Comparison of ENCODE assay signal across 8 cellular contexts in genomic region chr20:36951977-36952738, GRCh38. TPM values are rescaled to one million over a fixed set of nuclear protein-coding genes. Genes with fewer than 3 reads are reported as not detected.
DNase-seq lines count a peak whose midpoint lies in the region; ATAC-seq and TF ChIP-seq lines count a peak whose summit lies in the region.

No MANE protein-coding gene starts in this region.

- TF ChIP-seq CTCF in HEK293 (tag by site-specific recombination; IDR thresholded peaks at IDR 0.05), result no peak
- TF ChIP-seq CTCF in WI38 (IDR thresholded peaks at IDR 0.05; ENCODE audit: low read depth, low read length), result no peak
- TF ChIP-seq CTCF in hepatocyte (IDR thresholded peaks at IDR 0.05; ENCODE audit: poor library complexity), result no peak
- TF ChIP-seq CTCF in spleen (IDR thresholded peaks at IDR 0.05 in 8 of 11, conservative IDR thresholded peaks at IDR 0.05 in 3 of 11), result no peak

- no peaks in the 10 kb centered on the region for H4K20me1 ChIP-seq in hepatocyte (ENCODE audit: insufficient read depth, poor library complexity, severe bottlenecking)

- WGBS in hepatocyte (ENCODE audit: low lambda C conversion rate, missing lambda C conversion rate), result 36% methylated on average over 11 of the region's 11 CpGs
- WGBS in spleen, 5 donors, result 33 to 41% (median 38%) methylated on average over 11 of the region's 11 CpGs

- H3K4me1 ChIP-seq in HEK293 (ENCODE audit: control insufficient read depth, insufficient read depth, low read length), result peaks cover 4% of the 10 kb centered on the region
- peaks cover 6% of the 10 kb centered on the region for H3K4me1 ChIP-seq in hepatocyte (ENCODE audit: insufficient read depth)
- peaks cover 18 to 83% (median 55%) of the 10 kb centered on the region in 6 donors for H3K4me1 ChIP-seq in spleen

- ATAC-seq in HG03571 (IDR thresholded peaks at IDR 0.05; ENCODE audit: unreplicated experiment) (no peak), HG03159 (IDR thresholded peaks at IDR 0.05; ENCODE audit: unreplicated experiment) (no peak), left lobe of liver (no peak)

- H3K79me2 ChIP-seq in hepatocyte, result peaks cover 16% of the 10 kb centered on the region

- H3K27ac ChIP-seq in HEK293 (ENCODE audit: extremely low read depth, low read depth, low read length), result no peak overlapping the region
- peak overlapping the region; percentile 39 for H3K27ac ChIP-seq in hepatocyte
- peak overlapping the region in 7 of 8 donors; percentile 86 to 98 (median 94) for H3K27ac ChIP-seq in spleen

- DNase-seq in hepatocyte (ENCODE audit: low spot score) (no peak), spleen (no peak), NCI-H1048 (lab: John Stamatoyannopoulos, UW) (no peak), left lobe of liver (ENCODE audit: low spot score) (no peak)

- H3K27me3 ChIP-seq in hepatocyte (no peaks in the 10 kb centered on the region), spleen (replicated peaks in 1 of 7) (no peaks in the 10 kb centered on the region)

- H3K4me2 ChIP-seq in hepatocyte, result peak overlapping the region; percentile 88

- CTCF ChIA-PET in HEK293 (lab: Yijun Ruan, JAX), result no interaction called here

- H3K4me3 ChIP-seq in HEK293 (ENCODE audit: low read depth, low read length) (peak overlapping the region; percentile 88), WI38 (ENCODE audit: low read depth, low read length) (peak overlapping the region; percentile 83), hepatocyte (peak overlapping the region; percentile 22), spleen (peak overlapping the region; percentile 24 to 100 (median 96))

- H3K9me2 ChIP-seq in hepatocyte (replicated peaks; ENCODE audit: insufficient read depth), result no peaks in the 10 kb centered on the region

- intact Hi-C loops in spleen (cut with DNase I; ENCODE audit: low total_unique reads), result no loop called here

- POLR2A ChIA-PET in HEK293 (lab: Yijun Ruan, JAX), result no interaction called here

- TF ChIP-seq POLR2A in spleen (IDR thresholded peaks at IDR 0.05), result no peak

- no peaks in the 10 kb centered on the region for H3K9me3 ChIP-seq in HEK293 (ENCODE audit: control insufficient read depth, insufficient read depth, low read depth, low read length)
- no peaks in the 10 kb centered on the region for H3K9me3 ChIP-seq in hepatocyte (ENCODE audit: low read depth)
- H3K9me3 ChIP-seq in spleen, result no peaks in the 10 kb centered on the region

- no peaks in the 10 kb centered on the region for H3K36me3 ChIP-seq in HEK293 (ENCODE audit: control insufficient read depth in 2 of 2, insufficient read depth in 1 of 2, low read length in 2 of 2)
- H3K36me3 ChIP-seq in hepatocyte (replicated peaks; ENCODE audit: insufficient read depth, low read depth), result no peaks in the 10 kb centered on the region
- peaks cover 0 to 14% (median 0%) of the 10 kb centered on the region in 6 donors for H3K36me3 ChIP-seq in spleen

- peak overlapping the region; percentile 83 for H2AFZ ChIP-seq in hepatocyte

TF ChIP-seq in HEK293, 187 proteins besides CTCF, POLR2A, EP300 and RAD21 (continues in another document):
- TF ChIP-seq ZNF19 (tag by site-specific recombination; IDR thresholded peaks at IDR 0.05; ENCODE audit: low read depth) (no peak), ZBTB48 (tag by site-specific recombination; IDR thresholded peaks at IDR 0.05) (no peak), IKZF3 (tag by site-specific recombination; IDR thresholded peaks at IDR 0.05) (0 out of 2 replicates have a peak, but pooled peaks have one; percentile 47), ZNF513 (tag by site-specific recombination; IDR thresholded peaks at IDR 0.05) (no peak), ZNF654 (tag by site-specific recombination; IDR thresholded peaks at IDR 0.05; ENCODE audit: low read depth) (0 out of 2 replicates have a peak, but pooled peaks have one; percentile 6), ZNF776 (tag by site-specific recombination; IDR thresholded peaks at IDR 0.05; ENCODE audit: borderline replicate concordance) (no peak), ZNF2 (tag by site-specific recombination; IDR thresholded peaks at IDR 0.05) (no peak), ZNF555 (tag by site-specific recombination; conservative IDR thresholded peaks at IDR 0.05) (no peak), PRDM10 (tag by site-specific recombination; IDR thresholded peaks at IDR 0.05) (0 out of 2 replicates have a peak, but pooled peaks have one; percentile 11), ZBTB49 (tag by site-specific recombination; IDR thresholded peaks at IDR 0.05; ENCODE audit: low read depth) (no peak), ZNF621 (tag by site-specific recombination; IDR thresholded peaks at IDR 0.05) (no peak), ZNF341 (tag by site-specific recombination; IDR thresholded peaks at IDR 0.05; ENCODE audit: low read depth) (no peak), ZNF184 (tag by site-specific recombination; IDR thresholded peaks at IDR 0.05) (no peak), BCL6B (tag by site-specific recombination; IDR thresholded peaks at IDR 0.05) (no peak), KLF10 (tag by site-specific recombination; IDR thresholded peaks at IDR 0.05) (no peak), ZNF544 (tag by site-specific recombination; IDR thresholded peaks at IDR 0.05) (no peak), ZNF501 (tag by site-specific recombination; IDR thresholded peaks at IDR 0.05) (0 out of 2 replicates have a peak, but pooled peaks have one; percentile 16), ZNF670 (tag by site-specific recombination; IDR thresholded peaks at IDR 0.05; ENCODE audit: low read depth) (no peak), ZNF521 (tag by site-specific recombination; IDR thresholded peaks at IDR 0.05) (no peak)

RNA-seq across cellular contexts. Expression of gene SAMHD1, which starts 0.7 kb away (rescaled TPM):
- total RNA-seq in hepatocyte (28.3 and 29.5 TPM in 2 replicates), spleen (100 to 1,000 TPM; 173 to 238 (median 219) TPM), left lobe of liver (22.5 TPM)
- polyA plus RNA-seq in hepatocyte (20.6 and 27.0 TPM in 2 replicates), spleen (10 to 100 TPM; 52.3 to 88.7 (median 57.2) TPM)

Comparison
In these comparisons a context has a peak if more than half of its experiments do, and no peak if none do; other contexts are left out.
1. H3K4me3 ChIP-seq: peak in every context shown above with its lines; median percentile 96 in spleen; 88 in HEK293; 83 in WI38; 22 in hepatocyte.